In the genomic region with DNA sequence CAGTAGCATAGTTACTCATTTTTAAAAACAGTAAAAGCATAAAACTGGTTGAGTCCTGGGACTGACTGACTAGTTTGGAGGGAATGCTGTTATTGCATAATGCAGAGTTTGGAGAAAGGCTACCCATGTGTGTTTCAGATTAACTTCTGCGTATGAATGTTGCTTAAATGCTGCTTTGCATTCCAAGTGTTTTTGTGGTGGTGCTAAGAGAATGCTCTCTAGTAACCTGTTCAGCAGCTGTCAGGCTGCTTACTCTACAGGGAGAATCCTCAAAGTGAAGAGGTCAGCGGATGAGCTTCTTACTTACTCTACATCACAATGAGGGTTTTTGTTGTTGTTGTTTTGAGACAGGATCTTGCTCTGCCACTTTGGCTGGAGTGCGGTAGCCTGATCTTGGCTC, we compare ENCODE assay signal across 12 cellular contexts. TPM values are rescaled to one million over a fixed set of nuclear protein-coding genes. Genes with fewer than 3 reads are reported as not detected.
DNase-seq lines count a peak whose midpoint lies in the region; ATAC-seq and TF ChIP-seq lines count a peak whose summit lies in the region.
"Had no signal": no experiment of that assay in that cellular context is flagged by ENCODE, and none has a peak within 500 bp of the region (broad histone marks: within the 10 kb centered on the region; RNA-seq: fewer than 3 reads in every experiment).

No MANE protein-coding gene starts in this region.

- H3K4me3 ChIP-seq in CD4-positive, CD25-positive, alpha-beta regulatory T cell (ENCODE audit: low read depth, low read length) = no peak overlapping the region

- peaks cover 21% of the 10 kb centered on the region for H3K36me3 Mint-ChIP-seq in CD4-positive, CD25-positive, alpha-beta regulatory T cell

- H3K27me3 ChIP-seq in CD4-positive, CD25-positive, alpha-beta regulatory T cell (ENCODE audit: control insufficient read depth, insufficient read depth, low read length) = no peaks in the 10 kb centered on the region

- no peak for ATAC-seq in CD4-positive, CD25-positive, alpha-beta regulatory T cell (ENCODE audit: low read depth in 2 of 2)
- ATAC-seq in omental fat pad (ENCODE audit: low FRiP score) = peak; percentile 66
- no peak for ATAC-seq in GM21381 (IDR thresholded peaks at IDR 0.05; ENCODE audit: unreplicated experiment)

- H3K9me3 Mint-ChIP-seq in CD4-positive, CD25-positive, alpha-beta regulatory T cell = no peaks in the 10 kb centered on the region
- H3K9me3 Mint-ChIP-seq: activated T-helper 1 cell treated with anti-CD3 and anti-CD28 coated beads, Interleukin-12 subunit alpha, Interleukin-12 subunit beta, Interleukin-2, Interleukin-4 antibody, amounts not matched to agents 30 ng/mL and 10 ng/mL and 1 ng/mL, durations not matched to agents 14 hours and 24 hours and 36 hours had no signal

- no peak for TF ChIP-seq CTCF in omental fat pad (IDR thresholded peaks at IDR 0.05)

- H3K27ac ChIP-seq in CD4-positive, CD25-positive, alpha-beta regulatory T cell (ENCODE audit: insufficient read depth, low read length, poor library complexity, severe bottlenecking) = peak overlapping the region; percentile 10

- no peak for DNase-seq in CD4-positive, CD25-positive, alpha-beta regulatory T cell
- DNase-seq in M059J (ENCODE audit: low read depth) = peak; percentile 38
- peak; percentile 75 for DNase-seq in epidermal melanocyte (ENCODE audit: insufficient read length, low spot score)
- DNase-seq in omental fat pad (ENCODE audit: low spot score) = no peak
- no peak for DNase-seq in globus pallidus (ENCODE audit: low spot score)
- DNase-seq in DMS79 (lab: John Stamatoyannopoulos, UW) = no peak
- no peak for DNase-seq in SK-N-DZ (ENCODE audit: low spot score)
- DNase-seq: NCI-H187 treated with DMSO at 0.1 percent for 48 hours had no signal

- peaks cover 25 to 66% (median 57%) of the 10 kb centered on the region in 4 donors for H3K4me1 Mint-ChIP-seq in CD4-positive, CD25-positive, alpha-beta regulatory T cell

- no peaks in the 10 kb centered on the region for H3K27me3 Mint-ChIP-seq in CD4-positive, CD25-positive, alpha-beta regulatory T cell
- H3K27me3 Mint-ChIP-seq: progenitor cell of endocrine pancreas had no signal

- H3K27ac Mint-ChIP-seq in CD4-positive, CD25-positive, alpha-beta regulatory T cell = peak overlapping the region; percentile 78 to 100 (median 84)

- H3K4me1 ChIP-seq in CD4-positive, CD25-positive, alpha-beta regulatory T cell (ENCODE audit: control insufficient read depth, insufficient read depth, low read length, poor library complexity, severe bottlenecking) = peaks cover 47% of the 10 kb centered on the region

- H3K36me3 ChIP-seq in CD4-positive, CD25-positive, alpha-beta regulatory T cell (ENCODE audit: control insufficient read depth, insufficient read depth, low read length) = peaks cover 43% of the 10 kb centered on the region

- no peaks in the 10 kb centered on the region for H3K9me3 ChIP-seq in CD4-positive, CD25-positive, alpha-beta regulatory T cell (ENCODE audit: control insufficient read depth in 2 of 2, low read length in 2 of 2)

- H3K4me3 Mint-ChIP-seq in CD4-positive, CD25-positive, alpha-beta regulatory T cell = peak overlapping the region in 3 of 4 donors; percentile 4 to 62 (median 14)
- H3K4me3 Mint-ChIP-seq: activated T-helper 1 cell treated with anti-CD3 and anti-CD28 coated beads, Interleukin-12 subunit alpha, Interleukin-12 subunit beta, Interleukin-2, Interleukin-4 antibody, amounts not matched to agents 30 ng/mL and 10 ng/mL and 1 ng/mL, durations not matched to agents 14 hours and 24 hours and 36 hours had no signal

RNA-seq across cellular contexts. Expression of a gene that starts 4.3 kb away (rescaled TPM):
- 122 TPM for total RNA-seq in CD4-positive, CD25-positive, alpha-beta regulatory T cell
- polyA plus RNA-seq in CD4-positive, CD25-positive, alpha-beta regulatory T cell = 10 to 100 TPM in 2 of 4 donors, 1 to 10 TPM in 2; 8.1 to 11.7 (median 10.2) TPM
- 28.5 and 36.1 TPM in 2 replicates for total RNA-seq in M059J (2014; rRNA removed; shearing (Covaris generic))
- 100 to 1,000 TPM; 102 to 144 (median 114) TPM for total RNA-seq in omental fat pad
- 49.6 and 54.2 TPM in 2 replicates for polyA plus RNA-seq in SK-N-DZ (2014; cell fraction: cytosol; rRNA removed)
- polyA plus RNA-seq in SK-N-DZ (2014; cell fraction: nucleus; rRNA removed) = 75.1 and 106 TPM in 2 replicates

RNA-seq across cellular contexts. Expression of a gene that starts 10.1 kb away (rescaled TPM):
- total RNA-seq in CD4-positive, CD25-positive, alpha-beta regulatory T cell = not detected
- under 1 TPM in 1 of 4 donors, not detected in 3; 0.21 TPM for polyA plus RNA-seq in CD4-positive, CD25-positive, alpha-beta regulatory T cell
- not detected in 2 replicates for total RNA-seq in M059J (2014; rRNA removed; shearing (Covaris generic))
- total RNA-seq in omental fat pad = not detected
- not detected in 2 replicates for polyA plus RNA-seq in SK-N-DZ (2014; cell fraction: cytosol; rRNA removed)
- not detected in 2 replicates for polyA plus RNA-seq in SK-N-DZ (2014; cell fraction: nucleus; rRNA removed)
- total RNA-seq: activated T-helper 1 cell treated with anti-CD3 and anti-CD28 coated beads, Interleukin-12 subunit alpha, Interleukin-12 subunit beta, Interleukin-2, Interleukin-4 antibody, amounts not matched to agents 30 ng/mL and 10 ng/mL and 1 ng/mL, durations not matched to agents 14 hours and 24 hours and 36 hours; frontal cortex; progenitor cell of endocrine pancreas had no signal

RNA-seq across cellular contexts. Expression of a gene that starts 37.1 kb away (rescaled TPM):
- total RNA-seq in CD4-positive, CD25-positive, alpha-beta regulatory T cell = 4.5 TPM
- polyA plus RNA-seq in CD4-positive, CD25-positive, alpha-beta regulatory T cell = 1 to 10 TPM in 2 of 4 donors, under 1 TPM in 2; 0.27 to 3.4 (median 1.4) TPM
- total RNA-seq in M059J (2014; rRNA removed; shearing (Covaris generic)) = not detected in 2 replicates
- 1 to 10 TPM; 1.3 to 5.2 (median 1.5) TPM for total RNA-seq in omental fat pad
- polyA plus RNA-seq in SK-N-DZ (2014; cell fraction: cytosol; rRNA removed) = 19.0 and 27.3 TPM in 2 replicates
- polyA plus RNA-seq in SK-N-DZ (2014; cell fraction: nucleus; rRNA removed) = 72.4 and 86.5 TPM in 2 replicates

Comparison
In these comparisons a context has a peak if more than half of its experiments do, and no peak if none do; other contexts are left out.
1. DNase-seq: peak in M059J (single experiment) and epidermal melanocyte (single experiment); none in CD4-positive, CD25-positive, alpha-beta regulatory T cell (0 of 3), omental fat pad (single experiment), globus pallidus (single experiment), DMS79 (single experiment) and SK-N-DZ (single experiment).